8 cellular contexts compared by ENCODE assay signal in the genomic region with DNA sequence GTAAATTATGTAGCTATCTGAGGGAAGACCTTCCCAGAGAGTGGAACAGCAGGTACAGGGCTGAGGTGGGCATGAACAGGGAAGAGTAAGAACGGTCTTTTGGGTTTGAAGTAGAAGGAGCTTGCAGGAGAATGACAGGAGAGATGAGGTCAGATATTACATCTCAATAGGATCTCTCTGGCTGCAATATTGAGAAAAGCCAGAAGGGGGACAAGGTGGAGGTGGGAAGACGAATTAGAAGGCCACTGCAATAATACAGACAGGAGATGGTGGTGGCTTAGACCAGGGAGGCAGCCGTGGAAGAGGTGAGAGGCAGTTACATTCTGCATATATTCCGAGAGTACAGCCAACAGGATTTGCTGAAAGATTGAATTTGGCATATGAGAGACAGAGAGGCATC.
DNase-seq lines count a peak whose midpoint lies in the region; ATAC-seq, FAIRE-seq and TF ChIP-seq lines count a peak whose summit lies in the region.
"Had no signal": no experiment of that assay in that cellular context is flagged by ENCODE, and none has a peak within 500 bp of the region (broad histone marks: within the 10 kb centered on the region; RNA-seq: fewer than 3 reads in every experiment).

No MANE protein-coding gene starts in this region.

- H3K27me3 Mint-ChIP-seq in natural killer cell (ENCODE audit: low read depth in 2 of 2): peaks cover 0 to 2% of the 10 kb centered on the region in 2 donors

- H3K79me2 ChIP-seq in Loucy (ENCODE audit: insufficient read depth, low read length): no peaks in the 10 kb centered on the region

- no peaks in the 10 kb centered on the region for H3K27me3 ChIP-seq in Loucy (ENCODE audit: insufficient read depth, low read length, poor library complexity, severe bottlenecking)
- H3K27me3 ChIP-seq: right lobe of liver had no signal

- no peaks in the 10 kb centered on the region for H3K36me3 ChIP-seq in Loucy (ENCODE audit: insufficient read depth, low read length)
- H3K36me3 ChIP-seq: right lobe of liver had no signal

- no peaks in the 10 kb centered on the region for H3K4me1 Mint-ChIP-seq in natural killer cell

- H3K4me1 ChIP-seq in Loucy (ENCODE audit: insufficient read depth, low read length, poor library complexity, severe bottlenecking): no peaks in the 10 kb centered on the region
- H3K4me1 ChIP-seq: right lobe of liver had no signal

- no peak overlapping the region for H3K4me3 ChIP-seq in Loucy (ENCODE audit: low read length, poor library complexity, severe bottlenecking)
- H3K4me3 ChIP-seq in choroid plexus epithelial cell (ENCODE audit: low read depth, low read length): no peak overlapping the region
- H3K4me3 ChIP-seq: right lobe of liver had no signal

- ATAC-seq in GM21717 (IDR thresholded peaks at IDR 0.05; ENCODE audit: unreplicated experiment): peak; percentile 81
- ATAC-seq in natural killer cell: no peak
- ATAC-seq in GM19467 (IDR thresholded peaks at IDR 0.05; ENCODE audit: unreplicated experiment): no peak

- in situ Hi-C loops in GM13976 (cut with MboI; ENCODE audit: low sequenced_read_pairs, unreplicated experiment): no loop called here

- no peak for FAIRE-seq in GM12892 (lab: Jason Lieb, UNC)

- no peaks in the 10 kb centered on the region for H3F3A ChIP-seq in Loucy (ENCODE audit: low read depth)

- H3K9me3 Mint-ChIP-seq in natural killer cell: peaks cover 3 to 8% of the 10 kb centered on the region in 2 donors

- no peaks in the 10 kb centered on the region for H3K9me3 ChIP-seq in Loucy (ENCODE audit: insufficient read depth, low read depth, low read length)
- H3K9me3 ChIP-seq: right lobe of liver had no signal

- H3K4me3 Mint-ChIP-seq in natural killer cell: no peak overlapping the region

- DNase-seq in GM13976 (ENCODE audit: low spot score) (peak; percentile 28), choroid plexus epithelial cell (ENCODE audit: low read depth) (peak; percentile 32), GM12892 (ENCODE audit: insufficient read length) (no peak), natural killer cell (no peak)
- DNase-seq: right lobe of liver had no signal

- H3K27ac Mint-ChIP-seq in natural killer cell: no peak overlapping the region

- H2AFZ ChIP-seq in Loucy (ENCODE audit: low read length): no peak overlapping the region

- TF ChIP-seq POLR2A in GM12892 (IDR thresholded peaks at IDR 0.05; ENCODE audit: low read depth, low read length): no peak

- intact Hi-C loops in natural killer cell (cut with micrococcal nuclease): no loop called here

- no peaks in the 10 kb centered on the region for H3K36me3 Mint-ChIP-seq in natural killer cell

- H3K9me2 ChIP-seq in Loucy (replicated peaks; ENCODE audit: low read depth, low read length): no peaks in the 10 kb centered on the region

- no peak overlapping the region for H3K9ac ChIP-seq in Loucy (ENCODE audit: low read depth, low read length, poor library complexity, severe bottlenecking)

- TF ChIP-seq CTCF in GM13976 (IDR thresholded peaks at IDR 0.05; ENCODE audit: borderline replicate concordance, control extremely low read depth, extremely low read depth, insufficient read depth, missing control alignments) (peak; percentile 31), Loucy (conservative IDR thresholded peaks at IDR 0.05; ENCODE audit: low read length) (peak; percentile 54), choroid plexus epithelial cell (conservative IDR thresholded peaks at IDR 0.05; ENCODE audit: low read depth, low read length) (peak; percentile 52), natural killer cell (IDR thresholded peaks at IDR 0.05) (no peak)

- no peak overlapping the region for H3K4me2 ChIP-seq in Loucy (ENCODE audit: low read depth, low read length, poor library complexity, severe bottlenecking)

- H4K20me1 ChIP-seq in Loucy (ENCODE audit: insufficient read depth, low read length, poor library complexity, severe bottlenecking): no peaks in the 10 kb centered on the region

Comparison
In these comparisons a context has a peak if more than half of its experiments do, and no peak if none do; other contexts are left out.
1. DNase-seq: peak in GM13976 (single experiment) and choroid plexus epithelial cell (single experiment); none in GM12892 (single experiment) and natural killer cell (single experiment).